Comparison of ENCODE assay signal across 2 cellular contexts in the genomic region with DNA sequence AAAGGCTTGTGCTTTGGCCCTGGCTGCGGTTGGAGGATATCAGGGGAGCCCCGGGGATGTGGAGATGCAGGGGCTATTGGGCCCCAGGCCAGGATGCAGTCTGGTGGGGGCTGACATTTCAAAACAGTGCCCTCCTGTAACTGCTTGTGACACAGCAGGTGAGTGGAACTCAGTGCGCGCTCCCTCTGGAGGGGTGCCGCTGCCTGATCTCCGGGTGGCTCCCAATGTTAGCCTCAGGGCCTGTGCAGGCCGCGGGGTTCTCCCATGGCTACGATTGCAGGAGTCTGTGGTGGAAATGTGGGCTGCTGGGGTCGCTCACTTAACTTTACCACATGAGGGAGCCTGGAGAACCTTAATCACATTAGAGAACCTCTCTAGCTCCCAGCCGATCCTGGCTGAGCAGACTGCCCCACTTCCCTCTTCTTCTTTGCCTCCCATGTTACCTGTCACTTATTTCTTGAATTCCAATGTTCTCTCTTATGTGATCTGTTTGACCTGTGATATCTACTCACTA.
TF ChIP-seq lines count a peak whose summit lies in the region.

No MANE protein-coding gene starts in this region.

TF ChIP-seq in GM23338, 12 proteins besides CTCF, POLR2A, EP300 and RAD21:
- TF ChIP-seq, protein P1, sequence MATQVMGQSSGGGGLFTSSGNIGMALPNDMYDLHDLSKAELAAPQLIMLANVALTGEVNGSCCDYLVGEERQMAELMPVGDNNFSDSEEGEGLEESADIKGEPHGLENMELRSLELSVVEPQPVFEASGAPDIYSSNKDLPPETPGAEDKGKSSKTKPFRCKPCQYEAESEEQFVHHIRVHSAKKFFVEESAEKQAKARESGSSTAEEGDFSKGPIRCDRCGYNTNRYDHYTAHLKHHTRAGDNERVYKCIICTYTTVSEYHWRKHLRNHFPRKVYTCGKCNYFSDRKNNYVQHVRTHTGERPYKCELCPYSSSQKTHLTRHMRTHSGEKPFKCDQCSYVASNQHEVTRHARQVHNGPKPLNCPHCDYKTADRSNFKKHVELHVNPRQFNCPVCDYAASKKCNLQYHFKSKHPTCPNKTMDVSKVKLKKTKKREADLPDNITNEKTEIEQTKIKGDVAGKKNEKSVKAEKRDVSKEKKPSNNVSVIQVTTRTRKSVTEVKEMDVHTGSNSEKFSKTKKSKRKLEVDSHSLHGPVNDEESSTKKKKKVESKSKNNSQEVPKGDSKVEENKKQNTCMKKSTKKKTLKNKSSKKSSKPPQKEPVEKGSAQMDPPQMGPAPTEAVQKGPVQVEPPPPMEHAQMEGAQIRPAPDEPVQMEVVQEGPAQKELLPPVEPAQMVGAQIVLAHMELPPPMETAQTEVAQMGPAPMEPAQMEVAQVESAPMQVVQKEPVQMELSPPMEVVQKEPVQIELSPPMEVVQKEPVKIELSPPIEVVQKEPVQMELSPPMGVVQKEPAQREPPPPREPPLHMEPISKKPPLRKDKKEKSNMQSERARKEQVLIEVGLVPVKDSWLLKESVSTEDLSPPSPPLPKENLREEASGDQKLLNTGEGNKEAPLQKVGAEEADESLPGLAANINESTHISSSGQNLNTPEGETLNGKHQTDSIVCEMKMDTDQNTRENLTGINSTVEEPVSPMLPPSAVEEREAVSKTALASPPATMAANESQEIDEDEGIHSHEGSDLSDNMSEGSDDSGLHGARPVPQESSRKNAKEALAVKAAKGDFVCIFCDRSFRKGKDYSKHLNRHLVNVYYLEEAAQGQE (IDR thresholded peaks at IDR 0.05; ENCODE audit: unreplicated experiment) = no peak
- no peak for TF ChIP-seq STAT1 (IDR thresholded peaks at IDR 0.05; ENCODE audit: unreplicated experiment)
- TF ChIP-seq EZH2 (IDR thresholded peaks at IDR 0.05; ENCODE audit: low read depth, unreplicated experiment) = no peak
- TF ChIP-seq, protein P2, sequence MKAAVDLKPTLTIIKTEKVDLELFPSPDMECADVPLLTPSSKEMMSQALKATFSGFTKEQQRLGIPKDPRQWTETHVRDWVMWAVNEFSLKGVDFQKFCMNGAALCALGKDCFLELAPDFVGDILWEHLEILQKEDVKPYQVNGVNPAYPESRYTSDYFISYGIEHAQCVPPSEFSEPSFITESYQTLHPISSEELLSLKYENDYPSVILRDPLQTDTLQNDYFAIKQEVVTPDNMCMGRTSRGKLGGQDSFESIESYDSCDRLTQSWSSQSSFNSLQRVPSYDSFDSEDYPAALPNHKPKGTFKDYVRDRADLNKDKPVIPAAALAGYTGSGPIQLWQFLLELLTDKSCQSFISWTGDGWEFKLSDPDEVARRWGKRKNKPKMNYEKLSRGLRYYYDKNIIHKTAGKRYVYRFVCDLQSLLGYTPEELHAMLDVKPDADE (IDR thresholded peaks at IDR 0.05) = no peak
- no peak for TF ChIP-seq ZNF114 (CRISPR knock-in tag; IDR thresholded peaks at IDR 0.05)
TF ChIP-seq in GM23338: peak in this region for 0.

TF ChIP-seq in H1, 55 proteins besides CTCF, POLR2A, EP300 and RAD21:
- TF ChIP-seq CHD2 (IDR thresholded peaks at IDR 0.05; ENCODE audit: low read length) (no peak), NRF1 (IDR thresholded peaks at IDR 0.05; ENCODE audit: low read depth, low read length) (no peak), SIRT6 (IDR thresholded peaks at IDR 0.05; ENCODE audit: low read length) (no peak), HDAC6 (IDR thresholded peaks at IDR 0.05; ENCODE audit: low read depth, low read length) (no peak), RFX5 (IDR thresholded peaks at IDR 0.05; ENCODE audit: borderline replicate concordance, low read depth, low read length) (no peak), BACH1 (IDR thresholded peaks at IDR 0.05; ENCODE audit: low read length) (no peak), GTF2F1 (IDR thresholded peaks at IDR 0.05; ENCODE audit: borderline replicate concordance, low read depth, low read length) (no peak), RNF2 (IDR thresholded peaks at IDR 0.05; ENCODE audit: borderline replicate concordance, low read depth, low read length, missing control alignments, poor library complexity, severe bottlenecking) (no peak)
- TF ChIP-seq, protein P3, sequence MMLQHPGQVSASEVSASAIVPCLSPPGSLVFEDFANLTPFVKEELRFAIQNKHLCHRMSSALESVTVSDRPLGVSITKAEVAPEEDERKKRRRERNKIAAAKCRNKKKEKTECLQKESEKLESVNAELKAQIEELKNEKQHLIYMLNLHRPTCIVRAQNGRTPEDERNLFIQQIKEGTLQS (IDR thresholded peaks at IDR 0.05; ENCODE audit: insufficient read depth, low read depth, low read length) = no peak
